In genomic region chr5:143479394-143479793, GRCh38 we compare ENCODE assay signal across 22 cellular contexts.
"Had no signal": no experiment of that assay in that cellular context is flagged by ENCODE, and none has a peak within 500 bp of the region (broad histone marks: within the 10 kb centered on the region; RNA-seq: fewer than 3 reads in every experiment).

No MANE protein-coding gene starts in this region.

- H3K27ac ChIP-seq: body of pancreas, gastroesophageal sphincter, heart right ventricle, pancreas, tibial artery had no signal

- ATAC-seq: activated naive CD4-positive, alpha-beta T cell treated with anti-CD3 and anti-CD28 coated beads, Interleukin-2, amount 50 U/mL, for 72 hours; body of pancreas; effector memory CD8-positive, alpha-beta T cell; gastroesophageal sphincter; heart right ventricle; left lobe of liver; mucosa of descending colon; naive thymus-derived CD8-positive, alpha-beta T cell; pancreas; stimulated activated naive B cell treated with anti-CD40 and anti-IgM and Interleukin-4, amounts not matched to agents 10 μg/mL and 1 μg/mL and 100 μg/mL, for 72 hours; T-helper 17 cell had no signal

- FAIRE-seq: islet of Langerhans, pancreas, urothelium cell line had no signal

- H3K4me3 ChIP-seq: body of pancreas, gastroesophageal sphincter, heart right ventricle, mucosa of descending colon, pancreas, tibial artery had no signal

- H3K36me3 ChIP-seq: gastroesophageal sphincter, heart right ventricle, pancreas, tibial artery had no signal

- H3K4me1 ChIP-seq: body of pancreas, pancreas, tibial artery had no signal

- H3K9me3 ChIP-seq: body of pancreas, gastroesophageal sphincter, heart right ventricle, mucosa of descending colon, pancreas, tibial artery had no signal

- DNase-seq: activated CD4-positive, alpha-beta memory T cell treated with anti-CD3 and anti-CD28 coated beads, Interleukin-2, amount 10 ng/mL, durations not matched to agents 7 days and 5 days; activated CD4-positive, alpha-beta T cell treated with anti-CD3 and anti-CD28 coated beads for 4 hours; activated CD8-positive, alpha-beta memory T cell treated with anti-CD3 and anti-CD28 coated beads, Interleukin-2, amount 50 U/mL, for 4 hours; activated gamma-delta T cell; activated T-cell treated with anti-CD3 and anti-CD28 coated beads, Interleukin-2, amount 50 U/mL, for 48 hours; amniotic stem cell; body of pancreas; effector memory CD8-positive, alpha-beta T cell; heart right ventricle; mucosa of descending colon; naive thymus-derived CD8-positive, alpha-beta T cell; pancreas; stimulated activated CD4-positive, alpha-beta T cell treated with anti-CD3 and anti-CD28 coated beads, Interleukin-15, amount 100 ng/mL, for 24 hours; stimulated activated CD4-positive, alpha-beta T cell treated with anti-CD3 and anti-CD28 coated beads, Interleukin-4, amount 100 ng/mL, for 1 hour; stimulated activated naive B cell treated with anti-CD40 and anti-IgM and Interleukin-4, amounts not matched to agents 10 μg/mL and 1 μg/mL and 100 μg/mL, for 72 hours; T-helper 17 cell; tibial artery had no signal

- H3K27me3 ChIP-seq: body of pancreas, gastroesophageal sphincter, heart right ventricle, pancreas, tibial artery had no signal
